Comparison of ENCODE assay signal across 22 cellular contexts in the genomic region with DNA sequence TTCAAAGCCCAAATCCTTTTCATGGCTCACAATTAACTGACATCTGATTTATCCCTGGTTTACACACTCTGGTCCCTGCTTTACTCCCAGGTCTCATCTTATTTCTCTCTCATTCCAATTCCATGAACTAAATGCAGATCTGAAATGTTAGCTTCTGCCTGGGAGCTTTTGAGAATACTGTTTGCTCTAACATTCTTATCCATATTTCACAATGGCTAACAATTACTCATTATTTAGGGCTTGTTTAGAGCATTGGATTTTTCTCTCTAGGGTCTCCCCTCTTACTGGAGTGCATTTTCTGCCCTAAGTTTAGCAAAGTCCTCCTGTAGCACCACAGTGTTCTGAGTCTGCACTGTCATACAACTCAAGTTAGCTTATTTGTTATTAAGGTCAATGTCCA.
"Had no signal": no experiment of that assay in that cellular context is flagged by ENCODE, and none has a peak within 500 bp of the region (broad histone marks: within the 10 kb centered on the region; RNA-seq: fewer than 3 reads in every experiment).

No MANE protein-coding gene starts in this region.

- H3K4me3 ChIP-seq: Peyer's patch, SJCRH30 had no signal

- H3K4me1 ChIP-seq: Peyer's patch, SJCRH30 had no signal

- H3K36me3 ChIP-seq: Peyer's patch, SJCRH30 had no signal

- DNase-seq: KBM-7, MV-4-11, NCI-H1048, NCI-H1105, NCI-H1417, NCI-H1436 treated with DMSO at 0.1 percent for 48 hours, NCI-H1694, NCI-H187 treated with DMSO at 0.1 percent for 48 hours, NCI-H2029 treated with DMSO at 0.1 percent for 48 hours, NCI-H2171 treated with DMSO at 0.1 percent for 48 hours, NCI-H345, NCI-H446 treated with DMSO at 0.1 percent for 48 hours, NCI-H510A treated with DMSO at 0.1 percent for 48 hours, NCI-H526, NCI-H748 treated with DMSO at 0.1 percent for 48 hours, PC-3, Peyer's patch, SHP77 treated with DMSO at 0.1 percent for 48 hours, SJCRH30 had no signal

- H3K27me3 ChIP-seq: Peyer's patch, SJCRH30 had no signal

- ATAC-seq: PC-3, Right ventricle myocardium inferior, SK-N-SH treated with all-trans-retinoic acid at 6 μM for 48 hours had no signal

- H3K9me3 ChIP-seq: Peyer's patch, SJCRH30 had no signal

- H3K27ac ChIP-seq: HL-60, Peyer's patch, SJCRH30 had no signal
